1 cellular context compared by ENCODE assay signal in the genomic region with DNA sequence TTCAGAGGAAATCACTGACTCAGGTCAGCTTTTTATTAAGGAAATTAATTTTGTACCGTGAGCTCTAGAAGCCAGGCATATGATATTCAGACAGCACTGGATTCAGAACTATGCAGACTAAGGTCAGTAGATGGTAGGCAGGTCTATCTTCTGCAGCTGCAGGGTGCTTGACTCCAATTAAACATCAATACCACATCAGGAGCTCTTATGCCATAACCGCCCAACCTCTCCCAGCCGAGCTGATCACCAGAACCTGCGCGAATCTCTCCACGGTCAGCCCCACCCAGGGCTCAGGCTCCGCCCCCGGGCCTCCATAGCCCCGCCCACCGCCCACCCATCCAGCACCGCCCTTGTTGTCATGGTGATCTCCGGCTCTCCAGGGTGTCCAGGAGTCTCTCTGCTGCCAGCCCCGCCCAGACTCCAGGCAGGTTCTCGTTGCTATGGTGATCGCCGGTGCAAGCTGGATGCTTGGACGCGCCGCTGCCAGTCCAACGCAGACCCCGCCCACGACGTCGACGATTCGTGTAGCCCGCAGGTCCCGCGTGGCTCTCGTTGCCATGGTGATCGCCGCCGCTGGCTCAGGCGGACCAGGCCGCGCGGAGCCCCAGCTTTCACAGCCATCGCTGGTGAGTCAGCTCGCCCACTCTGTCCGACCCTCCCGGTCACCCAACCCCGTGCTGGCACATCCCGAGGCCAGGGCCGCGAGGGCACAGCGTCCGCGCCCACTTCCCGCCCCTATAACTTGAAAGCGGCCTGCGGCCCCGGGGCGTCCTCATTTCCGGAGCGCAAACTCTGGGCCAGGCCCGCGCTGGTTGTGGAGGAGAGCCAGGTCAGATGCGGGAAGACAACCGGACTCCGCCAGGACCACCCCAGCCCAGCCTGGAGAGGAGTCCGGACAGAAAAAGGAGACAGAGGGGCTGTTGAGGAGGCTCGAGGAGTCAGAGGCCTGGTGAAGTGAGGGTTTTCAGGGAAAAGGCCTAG.
A peak's percentile ranks its signal among the peaks of the same experiment; 100 is the strongest.
TF ChIP-seq lines count a peak whose summit lies in the region.

A gene with protein sequence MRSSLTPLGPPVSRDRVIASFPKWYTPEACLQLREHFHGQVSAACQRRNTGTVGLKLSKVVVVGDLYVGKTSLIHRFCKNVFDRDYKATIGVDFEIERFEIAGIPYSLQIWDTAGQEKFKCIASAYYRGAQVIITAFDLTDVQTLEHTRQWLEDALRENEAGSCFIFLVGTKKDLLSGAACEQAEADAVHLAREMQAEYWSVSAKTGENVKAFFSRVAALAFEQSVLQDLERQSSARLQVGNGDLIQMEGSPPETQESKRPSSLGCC (plus strand): TSS at position 552 of the 981 bp plus-strand sequence. CDS start 1,140 bp downstream, outside the sequence.

TF ChIP-seq in GM12878, 131 proteins besides CTCF, POLR2A, EP300 and RAD21 (continued from another document):
- TF ChIP-seq ZBTB33 (IDR thresholded peaks at IDR 0.05) (peak; percentile 28; the same call in 1 of the 2 replicates), DPF2 (IDR thresholded peaks at IDR 0.05) (peak; percentile 43; the same call in 1 of the 2 replicates), EGR1 (IDR thresholded peaks at IDR 0.05; ENCODE audit: borderline replicate concordance in 1 of 2, low read depth in 2 of 2, low read length in 2 of 2) (peak in 1 of 2 experiments; percentile 85; a peak in 2 of 3 replicates), LARP7 (IDR thresholded peaks at IDR 0.05) (0 out of 2 replicates have a peak, but pooled peaks have one; percentile 39), CHD4 (IDR thresholded peaks at IDR 0.05) (no peak), CHD2 (IDR thresholded peaks at IDR 0.05; ENCODE audit: borderline replicate concordance, low read depth, low read length) (peak; percentile 42; the same call in 1 of the 2 replicates), ZNF207 (IDR thresholded peaks at IDR 0.05; ENCODE audit: borderline replicate concordance) (no peak), ETV6 (conservative IDR thresholded peaks at IDR 0.05 in 1 of 2, IDR thresholded peaks at IDR 0.05 in 1 of 2; ENCODE audit: borderline replicate concordance in 1 of 2, low read depth in 1 of 2) (no peak), BMI1 (IDR thresholded peaks at IDR 0.05; ENCODE audit: borderline replicate concordance) (peak; percentile 99), MXI1 (IDR thresholded peaks at IDR 0.05; ENCODE audit: low read depth, low read length) (peak; percentile 78), MEF2A (IDR thresholded peaks at IDR 0.05; ENCODE audit: insufficient read depth, low read depth, low read length) (no peak), SP1 (IDR thresholded peaks at IDR 0.05; ENCODE audit: low read depth, low read length) (peak; percentile 49), CREB1 (IDR thresholded peaks at IDR 0.05; ENCODE audit: low read depth) (0 out of 2 replicates have a peak, but pooled peaks have one; percentile 20), NR2F1 (conservative IDR thresholded peaks at IDR 0.05) (peak; percentile 13; the same call in 1 of the 2 replicates), GATAD2B (conservative IDR thresholded peaks at IDR 0.05; ENCODE audit: low read depth) (peak; percentile 54; the same call in 1 of the 2 replicates), NBN (IDR thresholded peaks at IDR 0.05) (no peak), MEF2B (IDR thresholded peaks at IDR 0.05; ENCODE audit: partially characterized antibody, poor library complexity, severe bottlenecking) (peak; percentile 59)
- TF ChIP-seq, protein P1, sequence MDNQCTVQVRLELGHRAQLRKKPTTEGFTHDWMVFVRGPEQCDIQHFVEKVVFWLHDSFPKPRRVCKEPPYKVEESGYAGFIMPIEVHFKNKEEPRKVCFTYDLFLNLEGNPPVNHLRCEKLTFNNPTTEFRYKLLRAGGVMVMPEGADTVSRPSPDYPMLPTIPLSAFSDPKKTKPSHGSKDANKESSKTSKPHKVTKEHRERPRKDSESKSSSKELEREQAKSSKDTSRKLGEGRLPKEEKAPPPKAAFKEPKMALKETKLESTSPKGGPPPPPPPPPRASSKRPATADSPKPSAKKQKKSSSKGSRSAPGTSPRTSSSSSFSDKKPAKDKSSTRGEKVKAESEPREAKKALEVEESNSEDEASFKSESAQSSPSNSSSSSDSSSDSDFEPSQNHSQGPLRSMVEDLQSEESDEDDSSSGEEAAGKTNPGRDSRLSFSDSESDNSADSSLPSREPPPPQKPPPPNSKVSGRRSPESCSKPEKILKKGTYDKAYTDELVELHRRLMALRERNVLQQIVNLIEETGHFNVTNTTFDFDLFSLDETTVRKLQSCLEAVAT (IDR thresholded peaks at IDR 0.05), result no peak
- TF ChIP-seq, protein P2, sequence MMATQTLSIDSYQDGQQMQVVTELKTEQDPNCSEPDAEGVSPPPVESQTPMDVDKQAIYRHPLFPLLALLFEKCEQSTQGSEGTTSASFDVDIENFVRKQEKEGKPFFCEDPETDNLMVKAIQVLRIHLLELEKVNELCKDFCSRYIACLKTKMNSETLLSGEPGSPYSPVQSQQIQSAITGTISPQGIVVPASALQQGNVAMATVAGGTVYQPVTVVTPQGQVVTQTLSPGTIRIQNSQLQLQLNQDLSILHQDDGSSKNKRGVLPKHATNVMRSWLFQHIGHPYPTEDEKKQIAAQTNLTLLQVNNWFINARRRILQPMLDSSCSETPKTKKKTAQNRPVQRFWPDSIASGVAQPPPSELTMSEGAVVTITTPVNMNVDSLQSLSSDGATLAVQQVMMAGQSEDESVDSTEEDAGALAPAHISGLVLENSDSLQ (IDR thresholded peaks at IDR 0.05), result peak; percentile 95
- TF ChIP-seq, protein P3, sequence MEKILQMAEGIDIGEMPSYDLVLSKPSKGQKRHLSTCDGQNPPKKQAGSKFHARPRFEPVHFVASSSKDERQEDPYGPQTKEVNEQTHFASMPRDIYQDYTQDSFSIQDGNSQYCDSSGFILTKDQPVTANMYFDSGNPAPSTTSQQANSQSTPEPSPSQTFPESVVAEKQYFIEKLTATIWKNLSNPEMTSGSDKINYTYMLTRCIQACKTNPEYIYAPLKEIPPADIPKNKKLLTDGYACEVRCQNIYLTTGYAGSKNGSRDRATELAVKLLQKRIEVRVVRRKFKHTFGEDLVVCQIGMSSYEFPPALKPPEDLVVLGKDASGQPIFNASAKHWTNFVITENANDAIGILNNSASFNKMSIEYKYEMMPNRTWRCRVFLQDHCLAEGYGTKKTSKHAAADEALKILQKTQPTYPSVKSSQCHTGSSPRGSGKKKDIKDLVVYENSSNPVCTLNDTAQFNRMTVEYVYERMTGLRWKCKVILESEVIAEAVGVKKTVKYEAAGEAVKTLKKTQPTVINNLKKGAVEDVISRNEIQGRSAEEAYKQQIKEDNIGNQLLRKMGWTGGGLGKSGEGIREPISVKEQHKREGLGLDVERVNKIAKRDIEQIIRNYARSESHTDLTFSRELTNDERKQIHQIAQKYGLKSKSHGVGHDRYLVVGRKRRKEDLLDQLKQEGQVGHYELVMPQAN (conservative IDR thresholded peaks at IDR 0.05), result peak; percentile 91
- TF ChIP-seq, protein P4, sequence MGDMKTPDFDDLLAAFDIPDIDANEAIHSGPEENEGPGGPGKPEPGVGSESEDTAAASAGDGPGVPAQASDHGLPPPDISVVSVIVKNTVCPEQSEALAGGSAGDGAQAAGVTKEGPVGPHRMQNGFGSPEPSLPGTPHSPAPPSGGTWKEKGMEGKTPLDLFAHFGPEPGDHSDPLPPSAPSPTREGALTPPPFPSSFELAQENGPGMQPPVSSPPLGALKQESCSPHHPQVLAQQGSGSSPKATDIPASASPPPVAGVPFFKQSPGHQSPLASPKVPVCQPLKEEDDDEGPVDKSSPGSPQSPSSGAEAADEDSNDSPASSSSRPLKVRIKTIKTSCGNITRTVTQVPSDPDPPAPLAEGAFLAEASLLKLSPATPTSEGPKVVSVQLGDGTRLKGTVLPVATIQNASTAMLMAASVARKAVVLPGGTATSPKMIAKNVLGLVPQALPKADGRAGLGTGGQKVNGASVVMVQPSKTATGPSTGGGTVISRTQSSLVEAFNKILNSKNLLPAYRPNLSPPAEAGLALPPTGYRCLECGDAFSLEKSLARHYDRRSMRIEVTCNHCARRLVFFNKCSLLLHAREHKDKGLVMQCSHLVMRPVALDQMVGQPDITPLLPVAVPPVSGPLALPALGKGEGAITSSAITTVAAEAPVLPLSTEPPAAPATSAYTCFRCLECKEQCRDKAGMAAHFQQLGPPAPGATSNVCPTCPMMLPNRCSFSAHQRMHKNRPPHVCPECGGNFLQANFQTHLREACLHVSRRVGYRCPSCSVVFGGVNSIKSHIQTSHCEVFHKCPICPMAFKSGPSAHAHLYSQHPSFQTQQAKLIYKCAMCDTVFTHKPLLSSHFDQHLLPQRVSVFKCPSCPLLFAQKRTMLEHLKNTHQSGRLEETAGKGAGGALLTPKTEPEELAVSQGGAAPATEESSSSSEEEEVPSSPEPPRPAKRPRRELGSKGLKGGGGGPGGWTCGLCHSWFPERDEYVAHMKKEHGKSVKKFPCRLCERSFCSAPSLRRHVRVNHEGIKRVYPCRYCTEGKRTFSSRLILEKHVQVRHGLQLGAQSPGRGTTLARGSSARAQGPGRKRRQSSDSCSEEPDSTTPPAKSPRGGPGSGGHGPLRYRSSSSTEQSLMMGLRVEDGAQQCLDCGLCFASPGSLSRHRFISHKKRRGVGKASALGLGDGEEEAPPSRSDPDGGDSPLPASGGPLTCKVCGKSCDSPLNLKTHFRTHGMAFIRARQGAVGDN (IDR thresholded peaks at IDR 0.05), result peak; percentile 29; the same call in 1 of the 2 replicates
- TF ChIP-seq, protein P5, sequence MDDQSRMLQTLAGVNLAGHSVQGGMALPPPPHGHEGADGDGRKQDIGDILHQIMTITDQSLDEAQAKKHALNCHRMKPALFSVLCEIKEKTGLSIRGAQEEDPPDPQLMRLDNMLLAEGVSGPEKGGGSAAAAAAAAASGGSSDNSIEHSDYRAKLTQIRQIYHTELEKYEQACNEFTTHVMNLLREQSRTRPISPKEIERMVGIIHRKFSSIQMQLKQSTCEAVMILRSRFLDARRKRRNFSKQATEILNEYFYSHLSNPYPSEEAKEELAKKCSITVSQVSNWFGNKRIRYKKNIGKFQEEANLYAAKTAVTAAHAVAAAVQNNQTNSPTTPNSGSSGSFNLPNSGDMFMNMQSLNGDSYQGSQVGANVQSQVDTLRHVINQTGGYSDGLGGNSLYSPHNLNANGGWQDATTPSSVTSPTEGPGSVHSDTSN (IDR thresholded peaks at IDR 0.05; ENCODE audit: insufficient replicate concordance, low read depth, low read length), result peak; percentile 87
- TF ChIP-seq, protein P6, sequence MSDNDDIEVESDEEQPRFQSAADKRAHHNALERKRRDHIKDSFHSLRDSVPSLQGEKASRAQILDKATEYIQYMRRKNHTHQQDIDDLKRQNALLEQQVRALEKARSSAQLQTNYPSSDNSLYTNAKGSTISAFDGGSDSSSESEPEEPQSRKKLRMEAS (IDR thresholded peaks at IDR 0.05; ENCODE audit: low read depth, low read length), result peak; percentile 27; the same call in 1 of the 2 replicates
